In genomic region chr1:117093091-117093534, GRCh38 we compare ENCODE assay signal across 8 cellular contexts. TPM values are rescaled to one million over a fixed set of nuclear protein-coding genes. Genes with fewer than 3 reads are reported as not detected.
DNase-seq lines count a peak whose midpoint lies in the region; ATAC-seq lines count a peak whose summit lies in the region.

No MANE protein-coding gene starts in this region.

- no peaks in the 10 kb centered on the region for H3K9me3 ChIP-seq in CD4-positive, CD25-positive, alpha-beta regulatory T cell (ENCODE audit: control insufficient read depth in 2 of 2, low read length in 2 of 2)

- no peaks in the 10 kb centered on the region for H3K27me3 ChIP-seq in CD4-positive, CD25-positive, alpha-beta regulatory T cell (ENCODE audit: control insufficient read depth, insufficient read depth, low read length)

- no peaks in the 10 kb centered on the region for H3K27me3 Mint-ChIP-seq in CD4-positive, CD25-positive, alpha-beta regulatory T cell
- H3K27me3 Mint-ChIP-seq in activated CD8-positive, alpha-beta memory T cell treated with anti-CD3 and anti-CD28 coated beads, Interleukin-2, amount 10 ng/mL, durations not matched to agents 7 days and 5 days = no peaks in the 10 kb centered on the region

- no peak overlapping the region for H3K4me3 Mint-ChIP-seq in CD4-positive, CD25-positive, alpha-beta regulatory T cell
- H3K4me3 Mint-ChIP-seq in activated CD8-positive, alpha-beta memory T cell treated with anti-CD3 and anti-CD28 coated beads, Interleukin-2, amount 10 ng/mL, durations not matched to agents 7 days and 5 days = no peak overlapping the region

- H3K9me3 Mint-ChIP-seq in CD4-positive, CD25-positive, alpha-beta regulatory T cell = no peaks in the 10 kb centered on the region
- no peaks in the 10 kb centered on the region for H3K9me3 Mint-ChIP-seq in activated CD8-positive, alpha-beta memory T cell treated with anti-CD3 and anti-CD28 coated beads, Interleukin-2, amount 10 ng/mL, durations not matched to agents 7 days and 5 days (ENCODE audit: low read depth)

- H3K27ac ChIP-seq in CD4-positive, CD25-positive, alpha-beta regulatory T cell (ENCODE audit: insufficient read depth, low read length, poor library complexity, severe bottlenecking) = no peak overlapping the region

- no peak overlapping the region for H3K4me3 ChIP-seq in CD4-positive, CD25-positive, alpha-beta regulatory T cell (ENCODE audit: low read depth, low read length)

- peak; percentile 28 to 49 for ATAC-seq in CD4-positive, CD25-positive, alpha-beta regulatory T cell (ENCODE audit: low read depth in 2 of 2)
- ATAC-seq in esophagus mucosa (peak; percentile 97), HG03439 (IDR thresholded peaks at IDR 0.05; ENCODE audit: unreplicated experiment) (no peak), HG03045 (IDR thresholded peaks at IDR 0.05; ENCODE audit: unreplicated experiment) (no peak)
- no peak for ATAC-seq in activated CD8-positive, alpha-beta memory T cell treated with anti-CD3 and anti-CD28 coated beads, Interleukin-2, amount 10 ng/mL, durations not matched to agents 7 days and 5 days

- CTCF ChIA-PET in activated CD8-positive, alpha-beta memory T cell treated with anti-CD3 and anti-CD28 coated beads, Interleukin-2, amount 10 ng/mL, durations not matched to agents 7 days and 5 days (lab: Charles Lee) = interaction anchor here (0.9 to 3.3 kb wide), 9 partner anchors 11 to 356 kb away, joined by 3 to 14 read pairs (median 8); no protein-coding TSS in a partner anchor

- H3K36me3 ChIP-seq in CD4-positive, CD25-positive, alpha-beta regulatory T cell (ENCODE audit: control insufficient read depth, insufficient read depth, low read length) = peaks cover 76% of the 10 kb centered on the region

- H3K4me1 Mint-ChIP-seq in CD4-positive, CD25-positive, alpha-beta regulatory T cell = peaks cover 8 to 26% (median 13%) of the 10 kb centered on the region in 4 donors
- H3K4me1 Mint-ChIP-seq in activated CD8-positive, alpha-beta memory T cell treated with anti-CD3 and anti-CD28 coated beads, Interleukin-2, amount 10 ng/mL, durations not matched to agents 7 days and 5 days = peaks cover 20% of the 10 kb centered on the region

- H3K4me1 ChIP-seq in CD4-positive, CD25-positive, alpha-beta regulatory T cell (ENCODE audit: control insufficient read depth, insufficient read depth, low read length, poor library complexity, severe bottlenecking) = peaks cover 5% of the 10 kb centered on the region

- peak in 1 of 3 donors; percentile 22 for DNase-seq in CD4-positive, CD25-positive, alpha-beta regulatory T cell
- DNase-seq in NCI-H69 (lab: John Stamatoyannopoulos, UW) (peak; percentile 45), nucleus accumbens (lab: John Stamatoyannopoulos, UW) (peak in 29 of 56 donors; percentile 7 to 74 (median 33)), DMS114 treated with DMSO at 0.1 percent for 48 hours (lab: John Stamatoyannopoulos, UW; ENCODE audit: unreplicated experiment) (no peak)
- no peak for DNase-seq in activated CD8-positive, alpha-beta memory T cell treated with anti-CD3 and anti-CD28 coated beads, Interleukin-2, amount 10 ng/mL, durations not matched to agents 7 days and 5 days

- H3K27ac Mint-ChIP-seq in CD4-positive, CD25-positive, alpha-beta regulatory T cell = peak overlapping the region; percentile 11 to 71 (median 58)
- no peak overlapping the region for H3K27ac Mint-ChIP-seq in activated CD8-positive, alpha-beta memory T cell treated with anti-CD3 and anti-CD28 coated beads, Interleukin-2, amount 10 ng/mL, durations not matched to agents 7 days and 5 days

- H3K36me3 Mint-ChIP-seq in CD4-positive, CD25-positive, alpha-beta regulatory T cell = peaks cover 53% of the 10 kb centered on the region
- peaks cover 68% of the 10 kb centered on the region for H3K36me3 Mint-ChIP-seq in activated CD8-positive, alpha-beta memory T cell treated with anti-CD3 and anti-CD28 coated beads, Interleukin-2, amount 10 ng/mL, durations not matched to agents 7 days and 5 days

RNA-seq across cellular contexts. Expression of gene TRIM45, which starts 28.4 kb away (rescaled TPM):
- total RNA-seq in CD4-positive, CD25-positive, alpha-beta regulatory T cell = 0.84 TPM
- under 1 TPM in 3 of 4 donors, not detected in 1; 0.05 to 0.16 (median 0.06) TPM for polyA plus RNA-seq in CD4-positive, CD25-positive, alpha-beta regulatory T cell
- total RNA-seq in esophagus mucosa = 1.8 TPM
- under 1 TPM; 0.26 to 0.75 TPM for total RNA-seq in activated CD8-positive, alpha-beta memory T cell treated with anti-CD3 and anti-CD28 coated beads, Interleukin-2, amount 10 ng/mL, durations not matched to agents 7 days and 5 days

RNA-seq across cellular contexts. Expression of gene TTF2, which starts 33.0 kb away (rescaled TPM):
- total RNA-seq in CD4-positive, CD25-positive, alpha-beta regulatory T cell = 58.9 TPM
- 10 to 100 TPM in 2 of 4 donors, 1 to 10 TPM in 2; 5.3 to 13.0 (median 9.7) TPM for polyA plus RNA-seq in CD4-positive, CD25-positive, alpha-beta regulatory T cell
- 26.2 TPM for total RNA-seq in esophagus mucosa
- 100 to 1,000 TPM; 156 to 157 TPM for total RNA-seq in activated CD8-positive, alpha-beta memory T cell treated with anti-CD3 and anti-CD28 coated beads, Interleukin-2, amount 10 ng/mL, durations not matched to agents 7 days and 5 days

Comparison
In these comparisons a context has a peak if more than half of its experiments do, and no peak if none do; other contexts are left out.
1. ATAC-seq: peak in CD4-positive, CD25-positive, alpha-beta regulatory T cell (2 of 2) and esophagus mucosa (single experiment); none in activated CD8-positive, alpha-beta memory T cell treated with anti-CD3 and anti-CD28 coated beads, Interleukin-2, amount 10 ng/mL, durations not matched to agents 7 days and 5 days (single experiment), HG03439 (single experiment) and HG03045 (single experiment).
2. DNase-seq: peak in NCI-H69 (single experiment) and nucleus accumbens (29 of 56); none in activated CD8-positive, alpha-beta memory T cell treated with anti-CD3 and anti-CD28 coated beads, Interleukin-2, amount 10 ng/mL, durations not matched to agents 7 days and 5 days (single experiment) and DMS114 treated with DMSO at 0.1 percent for 48 hours (single experiment).